In genomic region chr10:110034596-110034995, GRCh38 we compare ENCODE assay signal across 18 cellular contexts. TPM values are rescaled to one million over a fixed set of nuclear protein-coding genes. Genes with fewer than 3 reads are reported as not detected.
DNase-seq lines count a peak whose midpoint lies in the region; ATAC-seq and TF ChIP-seq lines count a peak whose summit lies in the region.
"Had no signal": no experiment of that assay in that cellular context is flagged by ENCODE, and none has a peak within 500 bp of the region (broad histone marks: within the 10 kb centered on the region; RNA-seq: fewer than 3 reads in every experiment).

No MANE protein-coding gene starts in this region.

- no peak overlapping the region for H3K4me3 Mint-ChIP-seq in chondrocyte (ENCODE audit: unreplicated experiment)
- H3K4me3 Mint-ChIP-seq: activated naive CD8-positive, alpha-beta T cell treated with anti-CD3 and anti-CD28 coated beads, Interleukin-2, amount 10 ng/mL, durations not matched to agents 7 days and 5 days had no signal

- no peak for TF ChIP-seq RAD21 in SK-N-SH (IDR thresholded peaks at IDR 0.05; ENCODE audit: low read length)
- no peak for TF ChIP-seq RAD21 in IMR-90 (IDR thresholded peaks at IDR 0.05; ENCODE audit: low read length)

- H3K4me3 ChIP-seq in SK-N-SH (ENCODE audit: low read depth in 2 of 2, low read length in 1 of 2) (no peak overlapping the region), IMR-90 (ENCODE audit: insufficient read depth, low read depth, low read length) (no peak overlapping the region), neutrophil (ENCODE audit: low read depth in 1 of 2, low read length in 1 of 2) (no peak overlapping the region), MM.1S (ENCODE audit: low read length) (no peak overlapping the region)
- H3K4me3 ChIP-seq: colonic mucosa had no signal

- H3K27ac ChIP-seq in SK-N-SH (ENCODE audit: low read depth in 2 of 2, low read length in 1 of 2) = peak overlapping the region in 1 of 2 experiments; percentile 53; a peak in 2 of 4 replicates
- no peak overlapping the region; the same call in 1 of the 2 replicates for H3K27ac ChIP-seq in IMR-90 (ENCODE audit: insufficient read depth, low read length)
- peak overlapping the region; percentile 58 for H3K27ac ChIP-seq in neutrophil
- H3K27ac ChIP-seq in MM.1S (ENCODE audit: low read length) = no peak overlapping the region
- H3K27ac ChIP-seq: colonic mucosa had no signal

- no peak overlapping the region for H4K8ac ChIP-seq in IMR-90 (ENCODE audit: low read depth in 2 of 2, low read length in 2 of 2)

- H3K14ac ChIP-seq in IMR-90 (replicated peaks; ENCODE audit: low read depth, low read length) = no peak overlapping the region

- no peak overlapping the region for H2AK5ac ChIP-seq in IMR-90 (ENCODE audit: low read depth, low read length)

- H2BK20ac ChIP-seq in IMR-90 (ENCODE audit: low read depth, low read length) = no peak overlapping the region

- H2BK120ac ChIP-seq in IMR-90 (ENCODE audit: low read depth, low read length) = no peak overlapping the region

- in situ Hi-C loops in IMR-90 (cut with MboI; ENCODE audit: low sequenced_read_pairs) = no loop called here

- peaks cover 81% of the 10 kb centered on the region for H3K79me2 ChIP-seq in SK-N-SH (ENCODE audit: insufficient read depth)
- H3K79me2 ChIP-seq in MM.1S (ENCODE audit: low read length) = peaks cover 43% of the 10 kb centered on the region

- H3F3A ChIP-seq in SK-N-SH (replicated peaks; ENCODE audit: insufficient read depth) (peaks cover 12% of the 10 kb centered on the region), MM.1S (ENCODE audit: insufficient read depth, low read length) (no peaks in the 10 kb centered on the region)

- no peak overlapping the region for H3K4ac ChIP-seq in IMR-90 (ENCODE audit: low read depth, low read length)

- no peaks in the 10 kb centered on the region for H3K9me3 ChIP-seq in SK-N-SH
- no peaks in the 10 kb centered on the region for H3K9me3 ChIP-seq in IMR-90 (ENCODE audit: control insufficient read depth, insufficient read depth, low read length)
- H3K9me3 ChIP-seq in neutrophil = no peaks in the 10 kb centered on the region
- no peaks in the 10 kb centered on the region for H3K9me3 ChIP-seq in MM.1S (replicated peaks; ENCODE audit: insufficient read depth, low read length)
- H3K9me3 ChIP-seq: colonic mucosa had no signal

- H3K27me3 ChIP-seq in SK-N-SH (ENCODE audit: insufficient read depth) (no peaks in the 10 kb centered on the region), IMR-90 (ENCODE audit: control insufficient read depth, insufficient read depth, low read length) (no peaks in the 10 kb centered on the region), neutrophil (no peaks in the 10 kb centered on the region), MM.1S (replicated peaks; ENCODE audit: insufficient read depth, low read length) (no peaks in the 10 kb centered on the region)
- H3K27me3 ChIP-seq: colonic mucosa had no signal

- DNase-seq in SK-N-SH (no peak), IMR-90 (peak; percentile 62), chondrocyte (ENCODE audit: low spot score) (no peak), MM.1S (no peak), NCI-H1694 (lab: John Stamatoyannopoulos, UW) (no peak), NCI-H524 (lab: John Stamatoyannopoulos, UW) (no peak)
- DNase-seq: activated CD4-positive, alpha-beta T cell treated with anti-CD3 and anti-CD28 coated beads for 48 hours; activated naive CD8-positive, alpha-beta T cell treated with anti-CD3 and anti-CD28 coated beads, Interleukin-2, amount 10 ng/mL, durations not matched to agents 7 days and 5 days; activated T-cell treated with anti-CD3 and anti-CD28 coated beads, Interleukin-2, amount 50 U/mL, for 72 hours; colonic mucosa; DMS79 treated with DMSO at 0.1 percent for 48 hours; Kasumi-1; NCI-H1048; NCI-H1930; NCI-H748 treated with DMSO at 0.1 percent for 48 hours; RPMI8226 had no signal

- H3K36me3 ChIP-seq in SK-N-SH (replicated peaks in 1 of 2; ENCODE audit: control insufficient read depth in 1 of 2, insufficient read depth in 2 of 2, low read length in 1 of 2) (no peaks in the 10 kb centered on the region), IMR-90 (ENCODE audit: control insufficient read depth, insufficient read depth, low read length) (peaks cover 1% of the 10 kb centered on the region; the same call in 1 of the 2 replicates), neutrophil (no peaks in the 10 kb centered on the region), MM.1S (replicated peaks; ENCODE audit: insufficient read depth, low read length) (no peaks in the 10 kb centered on the region)
- H3K36me3 ChIP-seq: colonic mucosa had no signal

- CTCF ChIA-PET in SK-N-SH (lab: Yijun Ruan, JAX) = interaction anchor here (0.8 to 1.6 kb wide), 6 partner anchors 11 to 150 kb away, joined by 3 to 7 read pairs (median 3); no protein-coding TSS in a partner anchor
- CTCF ChIA-PET in IMR-90 (lab: Yijun Ruan, JAX) = interaction anchor here (0.6 to 1.4 kb wide), 4 partner anchors 9 to 174 kb away, joined by 3 to 8 read pairs (median 4); no protein-coding TSS in a partner anchor

- H3K27me3 Mint-ChIP-seq in chondrocyte (ENCODE audit: low read depth) = no peaks in the 10 kb centered on the region
- H3K27me3 Mint-ChIP-seq: activated naive CD8-positive, alpha-beta T cell treated with anti-CD3 and anti-CD28 coated beads, Interleukin-2, amount 10 ng/mL, durations not matched to agents 7 days and 5 days had no signal

- no peak for TF ChIP-seq CTCF in SK-N-SH (IDR thresholded peaks at IDR 0.05)
- TF ChIP-seq CTCF in IMR-90 (conservative IDR thresholded peaks at IDR 0.05; ENCODE audit: low read depth, low read length) = no peak
- no peak for TF ChIP-seq CTCF in chondrocyte (IDR thresholded peaks at IDR 0.05)
- TF ChIP-seq CTCF in neutrophil (IDR thresholded peaks at IDR 0.05) = no peak
- TF ChIP-seq CTCF in MM.1S (IDR thresholded peaks at IDR 0.05; ENCODE audit: low read length) = no peak

- no peak for ATAC-seq in SK-N-SH treated with all-trans-retinoic acid at 6 μM for 48 hours
- no peak for ATAC-seq in IMR-90 (ENCODE audit: low read depth)

- intact Hi-C loops in IMR-90 (cut with micrococcal nuclease) = no loop called here

- H3K79me1 ChIP-seq in IMR-90 (ENCODE audit: low read depth in 1 of 2, low read length in 2 of 2) = peaks cover 36 to 63% of the 10 kb centered on the region in 2 experiments

- H2BK5ac ChIP-seq in IMR-90 (ENCODE audit: low read depth, low read length, poor library complexity, severe bottlenecking) = peak overlapping the region; percentile 11

- H3K9me2 ChIP-seq in SK-N-SH (no peaks in the 10 kb centered on the region), MM.1S (replicated peaks; ENCODE audit: insufficient read depth, low read length) (no peaks in the 10 kb centered on the region)

- H3K9ac ChIP-seq in SK-N-SH = no peak overlapping the region
- H3K9ac ChIP-seq in IMR-90 (ENCODE audit: low read depth, low read length) = no peak overlapping the region
- H3K9ac ChIP-seq in MM.1S (ENCODE audit: low read length) = no peak overlapping the region

- peaks cover 4% of the 10 kb centered on the region; the same call in 1 of the 2 replicates for H4K20me1 ChIP-seq in SK-N-SH (ENCODE audit: insufficient read depth)
- H4K20me1 ChIP-seq in IMR-90 (ENCODE audit: insufficient read depth, low read length) = peaks cover 21% of the 10 kb centered on the region; the same call in 1 of the 2 replicates
- H4K20me1 ChIP-seq in MM.1S (ENCODE audit: insufficient read depth, low read length) = no peaks in the 10 kb centered on the region

- H2BK15ac ChIP-seq in IMR-90 (ENCODE audit: low read depth, low read length) = no peak overlapping the region

- peak overlapping the region; percentile 21; the same call in 1 of the 2 replicates for H3K4me2 ChIP-seq in SK-N-SH
- H3K4me2 ChIP-seq in IMR-90 (ENCODE audit: low read depth, low read length) = peak overlapping the region; percentile 28
- no peak overlapping the region for H3K4me2 ChIP-seq in MM.1S (ENCODE audit: low read depth, low read length)

- no peak overlapping the region for H2AK9ac ChIP-seq in IMR-90 (replicated peaks; ENCODE audit: low read depth, low read length, poor library complexity)

- H3K18ac ChIP-seq in IMR-90 (ENCODE audit: low read depth, low read length) = no peak overlapping the region

- TF ChIP-seq EP300 in SK-N-SH (IDR thresholded peaks at IDR 0.05; ENCODE audit: borderline replicate concordance in 1 of 2, low read depth in 1 of 2, low read length in 1 of 2) = no peak

- H3K56ac ChIP-seq in IMR-90 (ENCODE audit: extremely low read depth, insufficient read depth, low read length) = no peak overlapping the region

- no peaks in the 10 kb centered on the region for H3K36me3 Mint-ChIP-seq in chondrocyte (ENCODE audit: low read depth)

- H4K91ac ChIP-seq in IMR-90 (ENCODE audit: insufficient read depth, low read depth, low read length) = no peak overlapping the region

- no peak overlapping the region for H3K23ac ChIP-seq in IMR-90 (ENCODE audit: low read depth, low read length)

- POLR2A ChIA-PET in SK-N-SH (lab: Yijun Ruan, JAX) (no interaction called here), IMR-90 (lab: Charles Lee; ENCODE audit: unreplicated experiment) (interaction anchor here (0.6 kb wide), 1 partner anchor 28 kb away, joined by 4 read pairs; no protein-coding TSS in a partner anchor)

- BruUV-seq in IMR-90 (replicated peaks; lab: Mats Ljungman, UMichigan) = no TSS peak

- no peak for TF ChIP-seq POLR2A in IMR-90 (IDR thresholded peaks at IDR 0.05; ENCODE audit: low read depth, low read length)

- H3K9me3 Mint-ChIP-seq in chondrocyte (ENCODE audit: low read depth) = no peaks in the 10 kb centered on the region
- H3K9me3 Mint-ChIP-seq: activated naive CD8-positive, alpha-beta T cell treated with anti-CD3 and anti-CD28 coated beads, Interleukin-2, amount 10 ng/mL, durations not matched to agents 7 days and 5 days; activated T-cell treated with anti-CD3 and anti-CD28 coated beads, Interleukin-2, amount 50 U/mL, for 72 hours had no signal

- 49% methylated on average over 2 of the region's 2 CpGs for WGBS in SK-N-SH (ENCODE audit: low lambda C conversion rate)
- WGBS in IMR-90 (ENCODE audit: extremely low coverage in 2 of 2, insufficient read length in 1 of 2), 2 experiments = no CpG with 5 or more reads among the region's 2 CpGs

- dilution Hi-C loops in IMR-90 (cut with HindIII; ENCODE audit: low sequenced_read_pairs, unreplicated experiment) = no loop called here

- peaks cover 37% of the 10 kb centered on the region for H3K4me1 Mint-ChIP-seq in chondrocyte (ENCODE audit: low read depth)

- no peak overlapping the region for H4K5ac ChIP-seq in IMR-90 (ENCODE audit: low read depth, low read length)

- H3K4me1 ChIP-seq in SK-N-SH (ENCODE audit: control insufficient read depth in 1 of 2, insufficient read depth in 2 of 2, low read depth in 1 of 2, low read length in 1 of 2) (peaks cover 24 to 33% of the 10 kb centered on the region in 2 experiments; a peak in 3 of 4 replicates), IMR-90 (ENCODE audit: control insufficient read depth, insufficient read depth, low read length) (peaks cover 6% of the 10 kb centered on the region), neutrophil (ENCODE audit: control insufficient read depth in 1 of 2, insufficient read depth in 1 of 2, low read depth in 1 of 2, low read length in 1 of 2) (peaks cover 11 to 41% of the 10 kb centered on the region in 2 experiments), MM.1S (ENCODE audit: low read length) (peaks cover 8% of the 10 kb centered on the region)
- H3K4me1 ChIP-seq: colonic mucosa had no signal

- H3K27ac Mint-ChIP-seq in chondrocyte (ENCODE audit: unreplicated experiment) = peak overlapping the region; percentile 63
- H3K27ac Mint-ChIP-seq: activated naive CD8-positive, alpha-beta T cell treated with anti-CD3 and anti-CD28 coated beads, Interleukin-2, amount 10 ng/mL, durations not matched to agents 7 days and 5 days had no signal

- H3K9me1 ChIP-seq in IMR-90 (ENCODE audit: insufficient read depth, low read length) = peaks cover 8% of the 10 kb centered on the region

- no peak overlapping the region for H2AFZ ChIP-seq in SK-N-SH (ENCODE audit: low read depth)
- H2AFZ ChIP-seq in IMR-90 (replicated peaks; ENCODE audit: low read length, poor library complexity) = no peak overlapping the region
- H2AFZ ChIP-seq in MM.1S (ENCODE audit: low read length) = no peak overlapping the region

RNA-seq across cellular contexts. Expression of gene ADD3, which starts 26.8 kb away (rescaled TPM):
- polyA plus RNA-seq in SK-N-SH (2012; rRNA removed) (27.6 and 144 TPM in 2 replicates), IMR-90 (2012; rRNA removed) (138 and 153 TPM in 2 replicates)
- polyA plus RNA-seq in SK-N-SH (2012; cell fraction: cytosol; rRNA removed) = 39.2 and 59.7 TPM in 2 replicates
- 26.9 and 74.1 TPM in 2 replicates for polyA plus RNA-seq in SK-N-SH (2012; cell fraction: nucleus; rRNA removed)
- total RNA-seq in IMR-90 (2012; rRNA removed) (137 and 212 TPM in 2 replicates), chondrocyte (75.1 to 135 TPM (median 80.8 TPM) in 3 replicates)
- 10.8 and 15.8 TPM in 2 replicates for polyA plus RNA-seq in IMR-90 (2012; cell fraction: cytosol; rRNA removed)
- 20.6 and 239 TPM in 2 replicates for polyA plus RNA-seq in IMR-90 (2012; cell fraction: nucleus; rRNA removed; ENCODE audit: low replicate concordance)
